In genomic region chr6:35049885-35050284, GRCh38 we compare ENCODE assay signal across 8 cellular contexts.
DNase-seq lines count a peak whose midpoint lies in the region; ATAC-seq and TF ChIP-seq lines count a peak whose summit lies in the region.

No MANE protein-coding gene starts in this region.

- H3K4me3 ChIP-seq in fibroblast of the aortic adventitia (ENCODE audit: low read depth, low read length): no peak overlapping the region

- no peak for TF ChIP-seq CTCF in fibroblast of the aortic adventitia (IDR thresholded peaks at IDR 0.05; ENCODE audit: insufficient read depth, low read length)

- ATAC-seq in HG03460 (IDR thresholded peaks at IDR 0.05; ENCODE audit: unreplicated experiment): no peak
- ATAC-seq in esophagus mucosa: no peak
- ATAC-seq in GM18870 (IDR thresholded peaks at IDR 0.05; ENCODE audit: unreplicated experiment): no peak

- DNase-seq in Daoy (ENCODE audit: low read depth) (peak; percentile 29), NCI-H69 (lab: John Stamatoyannopoulos, UW) (peak; percentile 96), fibroblast of the aortic adventitia (ENCODE audit: low read depth) (peak; percentile 33), retina (peak; percentile 59), HuH-7.5 (ENCODE audit: low spot score) (no peak)
